1 cellular context compared by ENCODE assay signal in genomic region chr19:47158367-47158791, GRCh38.
TF ChIP-seq lines count a peak whose summit lies in the region.

No MANE protein-coding gene starts in this region.

TF ChIP-seq in HCT116, 20 proteins besides CTCF, POLR2A, EP300 and RAD21 (continued from another document):
- TF ChIP-seq REST (IDR thresholded peaks at IDR 0.05; ENCODE audit: low read depth): no peak
TF ChIP-seq in HCT116: peak in this region for 0.
